ENCODE assay signal across 9 cellular contexts in the genomic region with DNA sequence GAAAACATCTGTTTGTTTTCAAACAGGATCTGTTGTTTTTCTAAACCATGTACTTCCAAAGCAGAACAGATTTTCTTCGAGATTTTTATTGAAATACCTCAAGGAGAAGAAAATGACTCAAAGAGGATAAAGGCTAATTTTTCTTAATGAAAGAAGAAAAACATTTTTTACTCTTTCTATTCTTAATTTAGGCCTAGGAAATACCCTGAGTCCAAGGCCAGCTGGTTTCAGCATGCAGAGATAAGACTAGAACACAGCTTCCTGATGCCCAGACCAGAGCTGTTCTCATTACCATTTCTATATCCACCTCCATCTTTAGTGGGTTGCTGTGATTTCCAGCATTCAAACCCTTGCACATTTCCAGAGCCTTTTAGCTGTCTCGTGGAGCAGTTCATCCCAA. TPM values are rescaled to one million over a fixed set of nuclear protein-coding genes. Genes with fewer than 3 reads are reported as not detected.
DNase-seq lines count a peak whose midpoint lies in the region; ATAC-seq and TF ChIP-seq lines count a peak whose summit lies in the region.
"Had no signal": no experiment of that assay in that cellular context is flagged by ENCODE, and none has a peak within 500 bp of the region (broad histone marks: within the 10 kb centered on the region; RNA-seq: fewer than 3 reads in every experiment).

No MANE protein-coding gene starts in this region.

- H3K27ac ChIP-seq in A673 (ENCODE audit: low read depth, low read length, poor library complexity, severe bottlenecking), result peak overlapping the region; percentile 41
- peak overlapping the region; percentile 98 for H3K27ac ChIP-seq in OCI-LY7 (ENCODE audit: low read depth, low read length, poor library complexity, severe bottlenecking)
- peak overlapping the region; percentile 41 to 68 (median 52) for H3K27ac ChIP-seq in gastroesophageal sphincter

- H3K4me1 ChIP-seq in A673 (ENCODE audit: insufficient read depth, low read length, poor library complexity, severe bottlenecking) (peaks cover 84% of the 10 kb centered on the region), OCI-LY7 (ENCODE audit: insufficient read depth, low read length, poor library complexity, severe bottlenecking) (peaks cover 91% of the 10 kb centered on the region), gastroesophageal sphincter (peaks cover 40 to 100% (median 56%) of the 10 kb centered on the region in 3 donors)

- intact Hi-C loops in A673 (cut with micrococcal nuclease; ENCODE audit: unreplicated experiment), result no loop called here
- intact Hi-C loops in OCI-LY7 (cut with micrococcal nuclease; ENCODE audit: unreplicated experiment), result loop anchor here (5.0 kb wide), 1 partner anchor 168 kb away; no protein-coding TSS in a partner anchor

- POLR2A ChIA-PET in A673 (lab: Charles Lee; ENCODE audit: low non-redundant PET), result interaction anchor here (0.6 kb wide), 1 partner anchor 10 kb away, joined by 3 read pairs; no protein-coding TSS in a partner anchor
- POLR2A ChIA-PET in OCI-LY7 (lab: Charles Lee), result interaction anchor here (0.6 to 10.2 kb wide), 8 partner anchors 14 to 78 kb away, joined by 3 to 236 read pairs (median 36); a partner anchor contains a TSS

- H3K27me3 ChIP-seq in A673 (replicated peaks; ENCODE audit: insufficient read depth, low read depth, low read length, poor library complexity), result no peaks in the 10 kb centered on the region
- no peaks in the 10 kb centered on the region for H3K27me3 ChIP-seq in gastroesophageal sphincter

- ATAC-seq in GM21825 (IDR thresholded peaks at IDR 0.05; ENCODE audit: unreplicated experiment) (peak; percentile 30), gastroesophageal sphincter (no peak), HG03571 (IDR thresholded peaks at IDR 0.05; ENCODE audit: unreplicated experiment) (no peak)
- ATAC-seq in activated CD4-positive, CD25-positive, alpha-beta regulatory T cell treated with anti-CD3 and anti-CD28 coated beads, Interleukin-2, amount 50 U/mL, for 24 hours, result no peak

- no peaks in the 10 kb centered on the region for H4K20me1 ChIP-seq in OCI-LY7 (ENCODE audit: insufficient read depth, low read length)

- no peaks in the 10 kb centered on the region for H3K9me2 ChIP-seq in OCI-LY7 (ENCODE audit: insufficient read depth, low read length)

- BruUV-seq in A673 (replicated peaks; lab: Mats Ljungman, UMichigan), result no TSS peak
- no TSS peak for BruUV-seq in OCI-LY7 (replicated peaks; lab: Mats Ljungman, UMichigan)

- H3K9me3 ChIP-seq in A673 (ENCODE audit: low read depth, low read length, poor library complexity, severe bottlenecking), result no peaks in the 10 kb centered on the region
- no peaks in the 10 kb centered on the region for H3K9me3 ChIP-seq in OCI-LY7 (ENCODE audit: low read length)
- no peaks in the 10 kb centered on the region for H3K9me3 ChIP-seq in gastroesophageal sphincter

- CTCF ChIA-PET in A673 (lab: Charles Lee) (no interaction called here), OCI-LY7 (lab: Charles Lee; ENCODE audit: unreplicated experiment) (interaction anchor here (3.8 kb wide), 1 partner anchor 18 kb away, joined by 13 read pairs; a partner anchor contains a TSS)

- H2AFZ ChIP-seq in OCI-LY7 (ENCODE audit: low read length), result peak overlapping the region; percentile 40; the same call in 1 of the 2 replicates

- no peak for TF ChIP-seq CTCF in A673 (conservative IDR thresholded peaks at IDR 0.05; ENCODE audit: low read depth, low read length)
- no peak for TF ChIP-seq CTCF in OCI-LY7 (conservative IDR thresholded peaks at IDR 0.05; ENCODE audit: low read length)
- TF ChIP-seq CTCF in gastroesophageal sphincter (IDR thresholded peaks at IDR 0.05), result no peak
- TF ChIP-seq CTCF in GM13977 (IDR thresholded peaks at IDR 0.05; ENCODE audit: extremely low read depth, insufficient read depth, missing control alignments), result no peak

- no peaks in the 10 kb centered on the region for H3K36me3 ChIP-seq in A673 (ENCODE audit: insufficient read depth, low read length, poor library complexity, severe bottlenecking)
- H3K36me3 ChIP-seq in OCI-LY7 (ENCODE audit: insufficient read depth, low read length), result no peaks in the 10 kb centered on the region
- H3K36me3 ChIP-seq in gastroesophageal sphincter, result no peaks in the 10 kb centered on the region

- 42 to 50% methylated on average over 1 to 2 of the region's 2 CpGs for WGBS in gastroesophageal sphincter (ENCODE audit: low coverage in 1 of 2), 2 donors

- H3K4me2 ChIP-seq in OCI-LY7 (ENCODE audit: low read length), result peak overlapping the region; percentile 88

- TF ChIP-seq POLR2A in gastroesophageal sphincter (IDR thresholded peaks at IDR 0.05), result no peak

- DNase-seq in A673 (ENCODE audit: low spot score) (no peak), OCI-LY7 (ENCODE audit: low spot score) (peak; percentile 69), GM13977 (ENCODE audit: low spot score) (no peak), NCI-H2171 (lab: John Stamatoyannopoulos, UW) (no peak)
- DNase-seq: stimulated activated CD8-positive, alpha-beta memory T cell treated with anti-CD3 and anti-CD28 coated beads, Interleukin-4, amount 100 ng/mL, for 48 hours had no signal

- no peak overlapping the region for H3K4me3 ChIP-seq in A673 (ENCODE audit: low read depth, low read length, poor library complexity, severe bottlenecking)
- peak overlapping the region; percentile 51 for H3K4me3 ChIP-seq in OCI-LY7 (ENCODE audit: low read depth, low read length, poor library complexity, severe bottlenecking)
- H3K4me3 ChIP-seq in gastroesophageal sphincter, result no peak overlapping the region

- in situ Hi-C loops in GM13977 (cut with MboI; ENCODE audit: low pct_unique_long_range_greater_than_20kb, low sequenced_read_pairs, unreplicated experiment), result no loop called here

- peaks cover 93% of the 10 kb centered on the region for H3K79me2 ChIP-seq in OCI-LY7 (ENCODE audit: insufficient read depth, low read depth, low read length)

- TF ChIP-seq EP300 in gastroesophageal sphincter (IDR thresholded peaks at IDR 0.05), result no peak

RNA-seq across cellular contexts. Expression of a gene that starts 18.3 kb away (rescaled TPM):
- total RNA-seq in A673 (2021), result 27.6 and 32.8 TPM in 2 replicates
- total RNA-seq in OCI-LY7 (2014; rRNA removed; shearing (Covaris generic)), result 42.6 and 43.5 TPM in 2 replicates
- 99.3 and 106 TPM in 2 replicates for total RNA-seq in OCI-LY7 (2022)
- 100 to 1,000 TPM; 102 to 129 (median 118) TPM for total RNA-seq in gastroesophageal sphincter

Comparison
In these comparisons a context has a peak if more than half of its experiments do, and no peak if none do; other contexts are left out.
1. H3K27ac ChIP-seq: peak in every context shown above with its lines; median percentile 98 in OCI-LY7; 52 in gastroesophageal sphincter; 41 in A673.